In genomic region chr21:18251065-18251464, GRCh38 we compare ENCODE assay signal across 16 cellular contexts. TPM values are rescaled to one million over a fixed set of nuclear protein-coding genes. Genes with fewer than 3 reads are reported as not detected.
"Had no signal": no experiment of that assay in that cellular context is flagged by ENCODE, and none has a peak within 500 bp of the region (broad histone marks: within the 10 kb centered on the region; RNA-seq: fewer than 3 reads in every experiment).

No MANE protein-coding gene starts in this region.

- H3K27ac ChIP-seq: esophagus squamous epithelium, gastroesophageal sphincter, left ventricle myocardium inferior, lower lobe of right lung, pancreas, stomach, thoracic aorta, transverse colon had no signal

- H3K36me3 ChIP-seq: esophagus squamous epithelium, gastroesophageal sphincter, left ventricle myocardium inferior, lower lobe of right lung, pancreas, stomach, thoracic aorta, transverse colon had no signal

- H3K27me3 ChIP-seq: esophagus squamous epithelium, gastroesophageal sphincter, transverse colon had no signal

- H3K4me3 ChIP-seq: esophagus squamous epithelium, gastroesophageal sphincter, left ventricle myocardium inferior, lower lobe of right lung, pancreas, stomach, thoracic aorta, transverse colon had no signal

- H3K4me1 ChIP-seq: gastroesophageal sphincter, left ventricle myocardium inferior, lower lobe of right lung, pancreas, stomach, transverse colon had no signal

- H3K9me3 ChIP-seq: esophagus squamous epithelium, gastroesophageal sphincter, left ventricle myocardium inferior, lower lobe of right lung, pancreas, stomach, thoracic aorta, transverse colon had no signal

- DNase-seq: esophagus squamous epithelium; foreskin fibroblast; immature natural killer cell; left ventricle myocardium inferior; lower lobe of right lung; occipital lobe; pancreas; right cardiac atrium; small intestine; stimulated activated CD4-positive, alpha-beta T cell treated with anti-CD3 and anti-CD28 coated beads, Interleukin-12 subunit alpha, Interleukin-12 subunit beta, amount 100 ng/mL, for 4 hours; stimulated activated naive CD4-positive, alpha-beta T cell; stomach; substantia nigra; transverse colon had no signal

RNA-seq across cellular contexts. Expression of gene CHODL, which starts 6.4 kb away (rescaled TPM):
- total RNA-seq: lower lobe of right lung had no signal
